1 cellular context compared by ENCODE assay signal in the genomic region with DNA sequence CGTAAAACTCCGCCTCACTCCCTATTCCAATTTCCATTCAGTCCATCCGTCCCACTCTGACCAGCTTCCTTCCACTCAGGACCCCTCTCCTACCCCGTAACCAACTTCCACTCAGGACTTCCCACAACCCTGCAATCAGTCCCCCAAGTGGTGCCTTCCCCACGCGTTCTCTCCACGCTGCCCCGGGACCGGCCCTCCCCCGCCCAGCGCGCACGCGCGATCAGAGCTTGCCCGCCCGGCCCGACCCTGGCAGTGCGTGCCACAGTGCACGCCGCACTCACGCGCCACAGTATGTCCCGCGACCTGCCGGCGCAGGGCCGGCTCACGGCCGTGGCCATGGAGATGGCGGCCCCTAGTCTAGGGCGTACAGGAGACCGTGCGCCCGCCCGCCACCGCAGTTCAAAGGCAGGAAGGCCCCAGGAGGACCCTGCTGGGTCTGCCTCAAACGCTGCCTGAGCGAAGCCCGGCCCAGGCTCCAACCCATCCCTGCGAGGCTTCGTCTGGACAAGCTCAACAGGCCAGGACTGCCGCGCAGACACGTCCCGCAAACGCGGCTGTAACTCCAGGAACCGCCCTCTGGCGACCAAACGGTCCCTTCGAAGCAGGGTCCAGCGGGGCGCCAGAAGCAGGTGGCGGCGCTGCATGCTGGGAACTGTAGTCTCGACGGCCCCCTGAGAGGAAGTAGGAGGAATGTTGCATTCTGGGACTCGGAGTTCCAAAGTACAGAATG.
A peak's percentile ranks its signal among the peaks of the same experiment; 100 is the strongest.
TF ChIP-seq lines count a peak whose summit lies in the region.

TSS of gene NDC1 (minus strand) at position 373 of the 730 bp plus-strand sequence. CDS start at position 338, 35 bp downstream.

TF ChIP-seq in K562, 482 proteins besides CTCF, POLR2A, EP300 and RAD21 (continued from another document and continues in another):
- TF ChIP-seq, protein P1, sequence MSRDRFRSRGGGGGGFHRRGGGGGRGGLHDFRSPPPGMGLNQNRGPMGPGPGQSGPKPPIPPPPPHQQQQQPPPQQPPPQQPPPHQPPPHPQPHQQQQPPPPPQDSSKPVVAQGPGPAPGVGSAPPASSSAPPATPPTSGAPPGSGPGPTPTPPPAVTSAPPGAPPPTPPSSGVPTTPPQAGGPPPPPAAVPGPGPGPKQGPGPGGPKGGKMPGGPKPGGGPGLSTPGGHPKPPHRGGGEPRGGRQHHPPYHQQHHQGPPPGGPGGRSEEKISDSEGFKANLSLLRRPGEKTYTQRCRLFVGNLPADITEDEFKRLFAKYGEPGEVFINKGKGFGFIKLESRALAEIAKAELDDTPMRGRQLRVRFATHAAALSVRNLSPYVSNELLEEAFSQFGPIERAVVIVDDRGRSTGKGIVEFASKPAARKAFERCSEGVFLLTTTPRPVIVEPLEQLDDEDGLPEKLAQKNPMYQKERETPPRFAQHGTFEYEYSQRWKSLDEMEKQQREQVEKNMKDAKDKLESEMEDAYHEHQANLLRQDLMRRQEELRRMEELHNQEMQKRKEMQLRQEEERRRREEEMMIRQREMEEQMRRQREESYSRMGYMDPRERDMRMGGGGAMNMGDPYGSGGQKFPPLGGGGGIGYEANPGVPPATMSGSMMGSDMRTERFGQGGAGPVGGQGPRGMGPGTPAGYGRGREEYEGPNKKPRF (IDR thresholded peaks at IDR 0.05; ENCODE audit: low read depth, low read length), result no peak
- TF ChIP-seq PML (IDR thresholded peaks at IDR 0.05; ENCODE audit: low read length) (peak; percentile 55; the same call in 1 of the 2 replicates), MGA (IDR thresholded peaks at IDR 0.05) (peak; percentile 87), TRIM28 (IDR thresholded peaks at IDR 0.05) (peak; percentile 72; the same call in 1 of the 2 replicates), LARP7 (IDR thresholded peaks at IDR 0.05) (peak; percentile 85), SAFB (IDR thresholded peaks at IDR 0.05; ENCODE audit: borderline replicate concordance, low read depth, low read length) (peak; percentile 89), ZNF174 (CRISPR knock-in tag; IDR thresholded peaks at IDR 0.05) (no peak), ARID3B (CRISPR knock-in tag; IDR thresholded peaks at IDR 0.05; ENCODE audit: borderline replicate concordance) (peak; percentile 93), TSC22D4 (tag; IDR thresholded peaks at IDR 0.05) (no peak), HNRNPK (IDR thresholded peaks at IDR 0.05; ENCODE audit: low read depth, low read length, poor library complexity, severe bottlenecking) (no peak), NFXL1 (CRISPR knock-in tag; IDR thresholded peaks at IDR 0.05) (peak; percentile 85), ZNF76 (CRISPR knock-in tag; IDR thresholded peaks at IDR 0.05; ENCODE audit: borderline replicate concordance) (peak; percentile 97), ZNF740 (CRISPR knock-in tag; IDR thresholded peaks at IDR 0.05) (peak; percentile 57; the same call in 1 of the 2 replicates), ZNF740 (tag; IDR thresholded peaks at IDR 0.05) (no peak), ZNF696 (CRISPR knock-in tag; conservative IDR thresholded peaks at IDR 0.05) (no peak), E2F6 (IDR thresholded peaks at IDR 0.05; ENCODE audit: borderline replicate concordance in 1 of 2, extremely low read depth in 1 of 2, insufficient read depth in 1 of 2, insufficient read length in 1 of 2, low read depth in 1 of 2, low read length in 1 of 2, poor library complexity in 1 of 2, severe bottlenecking in 1 of 2) (peak; percentile 83 to 87), POLR2AphosphoS2 (IDR thresholded peaks at IDR 0.05; ENCODE audit: low read length) (no peak), E2F3 (CRISPR knock-in tag; IDR thresholded peaks at IDR 0.05) (peak; percentile 95)
- TF ChIP-seq, protein P2, sequence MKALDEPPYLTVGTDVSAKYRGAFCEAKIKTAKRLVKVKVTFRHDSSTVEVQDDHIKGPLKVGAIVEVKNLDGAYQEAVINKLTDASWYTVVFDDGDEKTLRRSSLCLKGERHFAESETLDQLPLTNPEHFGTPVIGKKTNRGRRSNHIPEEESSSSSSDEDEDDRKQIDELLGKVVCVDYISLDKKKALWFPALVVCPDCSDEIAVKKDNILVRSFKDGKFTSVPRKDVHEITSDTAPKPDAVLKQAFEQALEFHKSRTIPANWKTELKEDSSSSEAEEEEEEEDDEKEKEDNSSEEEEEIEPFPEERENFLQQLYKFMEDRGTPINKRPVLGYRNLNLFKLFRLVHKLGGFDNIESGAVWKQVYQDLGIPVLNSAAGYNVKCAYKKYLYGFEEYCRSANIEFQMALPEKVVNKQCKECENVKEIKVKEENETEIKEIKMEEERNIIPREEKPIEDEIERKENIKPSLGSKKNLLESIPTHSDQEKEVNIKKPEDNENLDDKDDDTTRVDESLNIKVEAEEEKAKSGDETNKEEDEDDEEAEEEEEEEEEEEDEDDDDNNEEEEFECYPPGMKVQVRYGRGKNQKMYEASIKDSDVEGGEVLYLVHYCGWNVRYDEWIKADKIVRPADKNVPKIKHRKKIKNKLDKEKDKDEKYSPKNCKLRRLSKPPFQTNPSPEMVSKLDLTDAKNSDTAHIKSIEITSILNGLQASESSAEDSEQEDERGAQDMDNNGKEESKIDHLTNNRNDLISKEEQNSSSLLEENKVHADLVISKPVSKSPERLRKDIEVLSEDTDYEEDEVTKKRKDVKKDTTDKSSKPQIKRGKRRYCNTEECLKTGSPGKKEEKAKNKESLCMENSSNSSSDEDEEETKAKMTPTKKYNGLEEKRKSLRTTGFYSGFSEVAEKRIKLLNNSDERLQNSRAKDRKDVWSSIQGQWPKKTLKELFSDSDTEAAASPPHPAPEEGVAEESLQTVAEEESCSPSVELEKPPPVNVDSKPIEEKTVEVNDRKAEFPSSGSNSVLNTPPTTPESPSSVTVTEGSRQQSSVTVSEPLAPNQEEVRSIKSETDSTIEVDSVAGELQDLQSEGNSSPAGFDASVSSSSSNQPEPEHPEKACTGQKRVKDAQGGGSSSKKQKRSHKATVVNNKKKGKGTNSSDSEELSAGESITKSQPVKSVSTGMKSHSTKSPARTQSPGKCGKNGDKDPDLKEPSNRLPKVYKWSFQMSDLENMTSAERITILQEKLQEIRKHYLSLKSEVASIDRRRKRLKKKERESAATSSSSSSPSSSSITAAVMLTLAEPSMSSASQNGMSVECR (CRISPR knock-in tag; IDR thresholded peaks at IDR 0.05), result peak; percentile 97
- TF ChIP-seq, protein P3, sequence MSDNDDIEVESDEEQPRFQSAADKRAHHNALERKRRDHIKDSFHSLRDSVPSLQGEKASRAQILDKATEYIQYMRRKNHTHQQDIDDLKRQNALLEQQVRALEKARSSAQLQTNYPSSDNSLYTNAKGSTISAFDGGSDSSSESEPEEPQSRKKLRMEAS (CRISPR knock-in tag; IDR thresholded peaks at IDR 0.05), result peak; percentile 96
- TF ChIP-seq, protein P4, sequence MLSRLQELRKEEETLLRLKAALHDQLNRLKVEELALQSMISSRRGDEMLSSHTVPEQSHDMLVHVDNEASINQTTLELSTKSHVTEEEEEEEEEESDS (CRISPR knock-in tag; IDR thresholded peaks at IDR 0.05), result no peak
